In the genomic region with DNA sequence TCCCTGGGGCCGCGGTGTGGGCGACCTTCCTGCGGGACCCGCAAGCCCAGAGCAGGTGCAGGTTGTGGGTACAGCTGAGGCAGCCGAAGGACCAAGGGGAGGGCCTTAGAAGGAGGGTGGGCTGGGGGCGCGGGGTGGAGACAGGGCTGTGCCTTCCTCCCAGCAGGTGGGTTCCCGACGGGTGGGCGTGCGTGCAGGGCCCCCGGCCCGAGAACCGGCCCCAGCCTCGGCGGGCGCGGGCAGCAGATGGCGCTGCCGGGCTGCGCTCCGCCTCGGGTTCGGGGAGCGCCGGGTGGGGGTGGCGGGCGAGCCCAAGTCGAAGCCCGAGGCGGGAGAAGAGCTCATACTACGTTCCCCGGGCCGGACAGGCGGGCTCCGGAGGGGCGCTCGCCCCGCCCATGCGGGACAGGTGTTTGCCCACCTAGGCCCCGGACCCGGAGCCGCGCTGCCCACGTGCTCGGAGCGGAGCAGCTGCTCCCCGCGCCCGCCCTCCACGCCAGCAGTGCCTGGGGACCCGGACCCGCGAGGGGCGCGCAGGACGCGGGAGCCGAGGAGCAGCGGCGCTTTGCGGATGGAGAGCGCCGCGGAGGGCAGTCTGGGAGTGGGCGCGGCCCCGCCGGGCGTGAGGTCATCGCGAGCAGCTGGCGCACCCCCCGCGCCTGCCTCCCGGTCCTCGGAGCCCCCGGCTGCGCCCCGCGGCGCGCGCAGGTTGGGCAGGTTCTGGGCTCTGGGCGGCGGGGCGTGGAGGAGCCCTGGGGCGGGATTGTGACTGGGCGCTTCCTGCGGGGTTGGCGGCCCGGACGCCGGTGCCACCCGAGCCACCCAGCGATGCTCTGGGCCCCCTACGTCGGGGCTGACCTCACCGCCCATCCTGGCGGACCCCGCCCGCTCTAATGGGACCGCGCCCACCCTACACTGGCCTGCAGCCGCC, we compare ENCODE assay signal across 8 cellular contexts. TPM values are rescaled to one million over a fixed set of nuclear protein-coding genes. Genes with fewer than 3 reads are reported as not detected.
DNase-seq lines count a peak whose midpoint lies in the region; TF ChIP-seq lines count a peak whose summit lies in the region.

No MANE protein-coding gene starts in this region.

- CTCF ChIA-PET in CD4-positive, alpha-beta memory T cell (lab: Charles Lee; ENCODE audit: partially characterized antibody), result interaction anchor here (0.6 to 3.7 kb wide), 10 partner anchors 9 to 106 kb away, joined by 3 to 54 read pairs (median 4); partner anchors contain the start of gene KRTAP5-5

- H3K9ac ChIP-seq in SK-N-MC (ENCODE audit: insufficient read length), result no peak overlapping the region

- no peaks in the 10 kb centered on the region for H3K36me3 Mint-ChIP-seq in CD4-positive, alpha-beta memory T cell

- no peak overlapping the region for H3K27ac Mint-ChIP-seq in CD4-positive, alpha-beta memory T cell

- peaks cover 0 to 2% (median 0%) of the 10 kb centered on the region in 8 donors for H3K9me3 Mint-ChIP-seq in CD4-positive, alpha-beta memory T cell

- H3K4me1 Mint-ChIP-seq in CD4-positive, alpha-beta memory T cell, result peaks cover 0 to 10% (median 4%) of the 10 kb centered on the region in 4 donors

- no peak overlapping the region for H3K27ac ChIP-seq in CD4-positive, alpha-beta memory T cell (ENCODE audit: low read depth, low read length)
- H3K27ac ChIP-seq in HL-60 (replicated peaks) (no peak overlapping the region), SK-N-MC (no peak overlapping the region)

- POLR2A ChIA-PET in CD4-positive, alpha-beta memory T cell (lab: Charles Lee; ENCODE audit: partially characterized antibody), result interaction anchor here (0.6 to 3.9 kb wide), 4 partner anchors 9 to 30 kb away, joined by 3 to 54 read pairs (median 3); partner anchors contain the start of gene DUSP8

- no peaks in the 10 kb centered on the region for H3K9me3 ChIP-seq in CD4-positive, alpha-beta memory T cell (ENCODE audit: control insufficient read depth in 1 of 2, low read length in 2 of 2)
- H3K9me3 ChIP-seq in SK-N-MC (ENCODE audit: low read depth, low read length), result no peaks in the 10 kb centered on the region

- H3K4me3 ChIP-seq in CD4-positive, alpha-beta memory T cell (ENCODE audit: low read length in 2 of 2), result no peak overlapping the region
- H3K4me3 ChIP-seq in HL-60 (replicated peaks; ENCODE audit: insufficient read depth, low read length) (peak overlapping the region; percentile 18), SK-N-MC (peak overlapping the region; percentile 58), cardiac fibroblast (replicated peaks in 1 of 2; ENCODE audit: low read depth in 2 of 2, low read length in 2 of 2) (no peak overlapping the region)

- no peaks in the 10 kb centered on the region for H3K36me3 ChIP-seq in CD4-positive, alpha-beta memory T cell (ENCODE audit: insufficient read depth, low read length)
- no peaks in the 10 kb centered on the region for H3K36me3 ChIP-seq in SK-N-MC (ENCODE audit: insufficient read depth, low read length)

- H3K4me3 Mint-ChIP-seq in CD4-positive, alpha-beta memory T cell, result peak overlapping the region in 2 of 8 donors; percentile 31 to 48

- peaks cover 7 to 16% of the 10 kb centered on the region in 2 donors for H3K27me3 Mint-ChIP-seq in CD4-positive, alpha-beta memory T cell

- peak; percentile 4 for TF ChIP-seq CTCF in HL-60 (IDR thresholded peaks at IDR 0.05; ENCODE audit: insufficient read depth, low read length)
- peak; percentile 24 for TF ChIP-seq CTCF in cardiac fibroblast (IDR thresholded peaks at IDR 0.05; ENCODE audit: low read depth, low read length)

- peaks cover 12% of the 10 kb centered on the region for H3K27me3 ChIP-seq in CD4-positive, alpha-beta memory T cell (ENCODE audit: insufficient read depth, low read length)
- H3K27me3 ChIP-seq in HL-60 (ENCODE audit: insufficient read depth, poor library complexity, severe bottlenecking), result peaks cover 44% of the 10 kb centered on the region

- intact Hi-C loops in CD4-positive, alpha-beta memory T cell (cut with micrococcal nuclease), result loop anchor here (1.0 kb wide), 2 partner anchors 28 to 82 kb away; partner anchors contain the start of gene KRTAP5-5
- intact Hi-C loops in posterior vena cava (cut with DNase I), result loop anchor here in 1 of 2 donors (2.0 kb wide), 1 partner anchor 26 kb away; the partner anchor contains the start of gene DUSP8

- peak in 4 of 5 donors; percentile 40 to 59 (median 52) for DNase-seq in CD4-positive, alpha-beta memory T cell
- peak in 1 of 2 experiments; percentile 10 for DNase-seq in HL-60 (ENCODE audit: low read depth in 1 of 2, low spot score in 1 of 2)
- DNase-seq in SK-N-MC (ENCODE audit: low read depth, low spot score), result no peak
- peak; percentile 10 to 25 for DNase-seq in cardiac fibroblast (ENCODE audit: low read depth in 2 of 2)
- DNase-seq in kidney tubule cell (ENCODE audit: low spot score), result peak; percentile 65
- DNase-seq in stimulated activated CD4-positive, alpha-beta T cell treated with anti-CD3 and anti-CD28 coated beads, Interleukin-4, amount 100 ng/mL, for 48 hours (ENCODE audit: low read depth in 2 of 2), result peak; percentile 26 to 27
- no peak for DNase-seq in posterior vena cava (ENCODE audit: low spot score)
- DNase-seq in SIG-M5 treated with dmso at 0.1 percent for 504 hours (lab: John Stamatoyannopoulos, UW; ENCODE audit: unreplicated experiment), result no peak

- H3K4me1 ChIP-seq in CD4-positive, alpha-beta memory T cell (ENCODE audit: insufficient read depth, low read length), result peaks cover 16% of the 10 kb centered on the region

RNA-seq across cellular contexts. Expression of gene DUSP8, which starts 25.3 kb away (rescaled TPM):
- total RNA-seq in CD4-positive, alpha-beta memory T cell, result 1 to 10 TPM; 5.8 TPM
- polyA plus RNA-seq in CD4-positive, alpha-beta memory T cell, result 1 to 10 TPM in 1 of 2 donors, not detected in 1; 1.5 TPM
- total RNA-seq in posterior vena cava, result 10 to 100 TPM; 11.0 to 19.4 TPM

RNA-seq across cellular contexts. Expression of gene KRTAP5-1, which starts 38.3 kb away (rescaled TPM):
- total RNA-seq in CD4-positive, alpha-beta memory T cell, result not detected
- polyA plus RNA-seq in CD4-positive, alpha-beta memory T cell, result under 1 TPM in 1 of 2 donors, not detected in 1; 0.29 TPM
- total RNA-seq in posterior vena cava, result not detected

RNA-seq across cellular contexts. Expression of gene KRTAP5-2, which starts 51.3 kb away (rescaled TPM):
- total RNA-seq in CD4-positive, alpha-beta memory T cell, result not detected
- not detected for polyA plus RNA-seq in CD4-positive, alpha-beta memory T cell
- not detected for total RNA-seq in posterior vena cava

Comparison
In these comparisons a context has a peak if more than half of its experiments do, and no peak if none do; other contexts are left out.
1. DNase-seq: peak in CD4-positive, alpha-beta memory T cell (4 of 5), cardiac fibroblast (2 of 2), kidney tubule cell (single experiment) and stimulated activated CD4-positive, alpha-beta T cell treated with anti-CD3 and anti-CD28 coated beads, Interleukin-4, amount 100 ng/mL, for 48 hours (2 of 2); none in SK-N-MC (single experiment), posterior vena cava (single experiment) and SIG-M5 treated with dmso at 0.1 percent for 504 hours (single experiment).
2. H3K4me3 ChIP-seq: peak in HL-60 (single experiment) and SK-N-MC (single experiment); none in CD4-positive, alpha-beta memory T cell (0 of 2) and cardiac fibroblast (0 of 2).